ENCODE assay signal across 10 cellular contexts in genomic region chr3:141815667-141816066, GRCh38. TPM values are rescaled to one million over a fixed set of nuclear protein-coding genes. Genes with fewer than 3 reads are reported as not detected.
"Had no signal": no experiment of that assay in that cellular context is flagged by ENCODE, and none has a peak within 500 bp of the region (broad histone marks: within the 10 kb centered on the region; RNA-seq: fewer than 3 reads in every experiment).

No MANE protein-coding gene starts in this region.

- DNase-seq: H9, HCEC 1CT, HFFc6, KG1 had no signal

- H3K4me3 ChIP-seq: GM23338 had no signal

- H2AFZ ChIP-seq: GM23338 had no signal

- H3K27ac ChIP-seq: HL-60 had no signal

- ATAC-seq: GM23338, HepG2 had no signal

- H3K4me2 ChIP-seq: GM23338 had no signal

RNA-seq across cellular contexts. Expression of gene GRK7, which starts 52.5 kb away (rescaled TPM):
- total RNA-seq: GM23338, H1, H9, HepG2, HFFc6, HT1080 had no signal
- polyA plus RNA-seq: GM23338, H1, HepG2, IgD-negative memory B cell had no signal
